15 cellular contexts compared by ENCODE assay signal in the genomic region with DNA sequence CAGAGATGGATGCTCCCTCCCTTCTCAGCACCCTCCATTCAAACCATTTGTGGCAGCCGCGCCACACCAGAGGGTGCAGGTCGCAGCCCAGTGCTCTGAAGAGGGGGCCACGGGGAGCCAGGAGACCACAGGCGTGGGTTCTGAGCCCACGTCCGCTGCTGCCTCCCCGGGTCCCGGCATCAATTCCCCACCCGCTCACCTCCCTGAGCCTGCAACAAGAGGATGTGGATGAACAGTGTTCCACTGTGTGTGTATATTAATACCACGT.
A peak's percentile ranks its signal among the peaks of the same experiment; 100 is the strongest.
DNase-seq lines count a peak whose midpoint lies in the region; ATAC-seq and TF ChIP-seq lines count a peak whose summit lies in the region.
"Had no signal": no experiment of that assay in that cellular context is flagged by ENCODE, and none has a peak within 500 bp of the region (broad histone marks: within the 10 kb centered on the region; RNA-seq: fewer than 3 reads in every experiment).

No MANE protein-coding gene starts in this region.

- H3K36me3 Mint-ChIP-seq in MCF 10A (ENCODE audit: insufficient read depth, unreplicated experiment) = no peaks in the 10 kb centered on the region
- H3K36me3 Mint-ChIP-seq: CD14-positive monocyte had no signal

- CTCF ChIA-PET in MCF 10A (lab: Yijun Ruan, JAX) = no interaction called here

- H3K27ac Mint-ChIP-seq in MCF 10A (ENCODE audit: low read depth, unreplicated experiment) = no peak overlapping the region
- H3K27ac Mint-ChIP-seq: CD14-positive monocyte had no signal

- peak overlapping the region; percentile 75 for H2AFZ ChIP-seq in neuronal stem cell (ENCODE audit: low read length)

- no peak overlapping the region for H4K91ac ChIP-seq in neuronal stem cell (ENCODE audit: low read depth, low read length, poor library complexity)

- H3K4me1 ChIP-seq in breast epithelium (no peaks in the 10 kb centered on the region), gastroesophageal sphincter (peaks cover 0 to 16% (median 12%) of the 10 kb centered on the region in 3 donors), neuronal stem cell (ENCODE audit: control insufficient read depth in 2 of 2, insufficient read depth in 1 of 2, low read depth in 1 of 2, low read length in 2 of 2) (peaks cover 5 to 27% of the 10 kb centered on the region in 2 donors)
- H3K4me1 ChIP-seq: SJSA1 had no signal

- no peak overlapping the region for H3K4me2 ChIP-seq in neuronal stem cell (ENCODE audit: insufficient read depth, low read length, poor library complexity, severe bottlenecking)

- no peak overlapping the region for H3K23ac ChIP-seq in neuronal stem cell (ENCODE audit: low read depth, low read length, poor library complexity)

- H3K36me3 ChIP-seq in breast epithelium = no peaks in the 10 kb centered on the region
- no peaks in the 10 kb centered on the region for H3K36me3 ChIP-seq in gastroesophageal sphincter
- H3K36me3 ChIP-seq in neuronal stem cell (replicated peaks in 1 of 2; ENCODE audit: control insufficient read depth in 2 of 2, insufficient read depth in 2 of 2, low read length in 2 of 2) = no peaks in the 10 kb centered on the region
- H3K36me3 ChIP-seq: SJSA1 had no signal

- peak overlapping the region; percentile 46 for H3K9ac ChIP-seq in neuronal stem cell (ENCODE audit: low read depth, low read length, poor library complexity)

- ATAC-seq in gastroesophageal sphincter (no peak), HG03139 (IDR thresholded peaks at IDR 0.05; ENCODE audit: unreplicated experiment) (no peak)

- H3K4ac ChIP-seq in neuronal stem cell (ENCODE audit: low read length) = no peak overlapping the region

- no peak overlapping the region for H2BK120ac ChIP-seq in neuronal stem cell (ENCODE audit: low read depth, low read length)

- H2AK5ac ChIP-seq in neuronal stem cell (ENCODE audit: low read depth, low read length) = peak overlapping the region; percentile 9

- 50 to 80% methylated on average over 1 of the region's 11 CpGs for WGBS in gastroesophageal sphincter (ENCODE audit: low coverage in 1 of 2), 2 donors
- WGBS in neuronal stem cell (ENCODE audit: extremely low coverage in 2 of 2, insufficient read length in 2 of 2, insufficient replicate concordance in 1 of 2), 2 donors = no CpG with 5 or more reads among the region's 11 CpGs

- peak overlapping the region; percentile 22 for H3K14ac ChIP-seq in neuronal stem cell (ENCODE audit: low read length)

- POLR2A ChIA-PET in MCF 10A (lab: Yijun Ruan, JAX) = no interaction called here

- H3K9me3 ChIP-seq in breast epithelium = no peaks in the 10 kb centered on the region
- no peaks in the 10 kb centered on the region for H3K9me3 ChIP-seq in gastroesophageal sphincter
- H3K9me3 ChIP-seq in neuronal stem cell (replicated peaks in 1 of 2; ENCODE audit: control insufficient read depth in 2 of 2, insufficient read depth in 1 of 2, low read depth in 1 of 2, low read length in 2 of 2) = no peaks in the 10 kb centered on the region
- H3K9me3 ChIP-seq: SJSA1 had no signal

- H3K79me1 ChIP-seq in neuronal stem cell (ENCODE audit: low read depth, low read length) = no peaks in the 10 kb centered on the region

- TF ChIP-seq CTCF in breast epithelium (IDR thresholded peaks at IDR 0.05) = no peak
- TF ChIP-seq CTCF in MCF 10A (IDR thresholded peaks at IDR 0.05; ENCODE audit: unreplicated experiment) = no peak
- no peak for TF ChIP-seq CTCF in gastroesophageal sphincter (IDR thresholded peaks at IDR 0.05)

- no peaks in the 10 kb centered on the region for H3K4me1 Mint-ChIP-seq in MCF 10A (ENCODE audit: insufficient read depth, unreplicated experiment)
- H3K4me1 Mint-ChIP-seq: CD14-positive monocyte had no signal

- TF ChIP-seq POLR2A in breast epithelium (IDR thresholded peaks at IDR 0.05) = no peak
- TF ChIP-seq POLR2A in gastroesophageal sphincter (IDR thresholded peaks at IDR 0.05) = no peak

- H3K27me3 Mint-ChIP-seq in MCF 10A (ENCODE audit: insufficient read depth, unreplicated experiment) = no peaks in the 10 kb centered on the region

- no peak for DNase-seq in breast epithelium (ENCODE audit: low spot score in 2 of 2)
- DNase-seq in MCF 10A (ENCODE audit: unreplicated experiment) = no peak
- no peak for DNase-seq in neuronal stem cell (ENCODE audit: low spot score)
- DNase-seq in SIG-M5 treated with dmso at 0.1 percent for 504 hours (lab: John Stamatoyannopoulos, UW; ENCODE audit: unreplicated experiment) = no peak
- DNase-seq in NCI-H146 treated with DMSO at 0.1 percent for 48 hours (lab: John Stamatoyannopoulos, UW; ENCODE audit: unreplicated experiment) = no peak
- DNase-seq in activated CD4-positive, alpha-beta T cell treated with anti-CD3 and anti-CD28 coated beads, Interleukin-2, amount 50 U/mL, for 4 hours = no peak
- DNase-seq: 8988T, HCEC 1CT, Kasumi-1, MM.1S, NCI-H510A treated with DMSO at 0.1 percent for 48 hours had no signal

- no TSS peak for BruUV-seq in MCF 10A (replicated peaks; lab: Mats Ljungman, UMichigan)

- H2BK5ac ChIP-seq in neuronal stem cell (ENCODE audit: low read length) = peak overlapping the region; percentile 82

- no peak overlapping the region for H3K4me3 Mint-ChIP-seq in MCF 10A (ENCODE audit: unreplicated experiment)
- H3K4me3 Mint-ChIP-seq: CD14-positive monocyte had no signal

- peak overlapping the region; percentile 8 for H2BK15ac ChIP-seq in neuronal stem cell (ENCODE audit: low read length)

- H3K27ac ChIP-seq in breast epithelium (peak overlapping the region; percentile 17 to 48), gastroesophageal sphincter (peak overlapping the region in 3 of 4 donors; percentile 71 to 81 (median 75)), neuronal stem cell (replicated peaks; ENCODE audit: low read length) (peak overlapping the region; percentile 58)
- H3K27ac ChIP-seq: SJSA1 had no signal

- peaks cover 29% of the 10 kb centered on the region for H3K9me3 Mint-ChIP-seq in MCF 10A (ENCODE audit: unreplicated experiment)
- H3K9me3 Mint-ChIP-seq: CD14-positive monocyte had no signal

- no peak overlapping the region for H3K4me3 ChIP-seq in breast epithelium
- no peak overlapping the region for H3K4me3 ChIP-seq in gastroesophageal sphincter
- no peak overlapping the region for H3K4me3 ChIP-seq in neuronal stem cell (ENCODE audit: low read length in 2 of 2)
- H3K4me3 ChIP-seq: SJSA1 had no signal

- no peak overlapping the region for H4K8ac ChIP-seq in neuronal stem cell (ENCODE audit: low read depth, low read length)

- no peak for TF ChIP-seq EP300 in gastroesophageal sphincter (IDR thresholded peaks at IDR 0.05)

- H3K27me3 ChIP-seq in breast epithelium (peaks cover 0 to 10% of the 10 kb centered on the region in 2 donors), gastroesophageal sphincter (peaks cover 5% of the 10 kb centered on the region), neuronal stem cell (ENCODE audit: control insufficient read depth in 3 of 3, insufficient read depth in 3 of 3, low read depth in 1 of 3, low read length in 3 of 3) (peaks cover 0 to 32% (median 0%) of the 10 kb centered on the region in 3 experiments)
- H3K27me3 ChIP-seq: SJSA1 had no signal

- peak overlapping the region; percentile 27 for H2BK12ac ChIP-seq in neuronal stem cell (ENCODE audit: low read length)

- intact Hi-C loops in breast epithelium (cut with DNase I; ENCODE audit: low total_unique reads) (no loop called here), MCF 10A (cut with micrococcal nuclease) (no loop called here)

- H3K18ac ChIP-seq in neuronal stem cell (ENCODE audit: low read length) = peak overlapping the region; percentile 84
